ENCODE assay signal across 20 cellular contexts in genomic region chr2:20638014-20638413, GRCh38. TPM values are rescaled to one million over a fixed set of nuclear protein-coding genes. Genes with fewer than 3 reads are reported as not detected.
"Had no signal": no experiment of that assay in that cellular context is flagged by ENCODE, and none has a peak within 500 bp of the region (broad histone marks: within the 10 kb centered on the region; RNA-seq: fewer than 3 reads in every experiment).

No MANE protein-coding gene starts in this region.

- H3K27me3 ChIP-seq: body of pancreas, SJSA1, testis had no signal

- H3K9me3 ChIP-seq: body of pancreas, SJSA1, testis had no signal

- H3K27ac Mint-ChIP-seq: activated B cell treated with CpG ODN at 0.5 μM for 24 hours; activated CD8-positive, alpha-beta T cell treated with anti-CD3 and anti-CD28 coated beads for 36 hours; natural killer cell treated with Interleukin-12 subunit alpha and Interleukin-12 subunit beta and Interleukin-15 and Interleukin-18, amount 100 ng/mL, for 72 hours; T-helper 2 cell treated with Interferon-gamma antibody and Interleukin-4, amounts not matched to agents 5 μg/mL and 100 μg/mL, for 36 hours had no signal

- H3K27me3 Mint-ChIP-seq: activated B cell treated with CpG ODN at 0.5 μM for 24 hours; activated CD8-positive, alpha-beta T cell treated with anti-CD3 and anti-CD28 coated beads for 36 hours; central memory CD8-positive, alpha-beta T cell; natural killer cell treated with Interleukin-12 subunit alpha and Interleukin-12 subunit beta and Interleukin-15 and Interleukin-18, amount 100 ng/mL, for 72 hours had no signal

- ATAC-seq: activated CD8-positive, alpha-beta T cell treated with anti-CD3 and anti-CD28 coated beads for 36 hours; activated T-cell treated with anti-CD3 and anti-CD28 coated beads, Interleukin-2, amount 50 U/mL, for 4 hours; body of pancreas; left lobe of liver; natural killer cell treated with Interleukin-12 subunit alpha and Interleukin-12 subunit beta and Interleukin-15 and Interleukin-18, amount 100 ng/mL, for 72 hours; stimulated activated naive CD8-positive, alpha-beta T cell treated with anti-CD3 and anti-CD28 coated beads, Interleukin-15, Interleukin-2, amounts not matched to agents 100 U/mL and 50 U/mL, for 24 hours had no signal

- H3K27ac ChIP-seq: body of pancreas, SJSA1 had no signal

- H3K9me3 Mint-ChIP-seq: activated B cell treated with CpG ODN at 0.5 μM for 24 hours; activated CD8-positive, alpha-beta T cell treated with anti-CD3 and anti-CD28 coated beads for 36 hours; activated T-cell treated with anti-CD3 and anti-CD28 coated beads, Interleukin-2, amount 50 U/mL, for 4 hours; central memory CD8-positive, alpha-beta T cell; natural killer cell treated with Interleukin-12 subunit alpha and Interleukin-12 subunit beta and Interleukin-15 and Interleukin-18, amount 100 ng/mL, for 72 hours; T-helper 2 cell treated with Interferon-gamma antibody and Interleukin-4, amounts not matched to agents 5 μg/mL and 100 μg/mL, for 36 hours had no signal

- H3K4me3 Mint-ChIP-seq: activated B cell treated with CpG ODN at 0.5 μM for 24 hours; activated CD8-positive, alpha-beta T cell treated with anti-CD3 and anti-CD28 coated beads for 36 hours; activated T-cell treated with anti-CD3 and anti-CD28 coated beads, Interleukin-2, amount 50 U/mL, for 4 hours; central memory CD8-positive, alpha-beta T cell; natural killer cell treated with Interleukin-12 subunit alpha and Interleukin-12 subunit beta and Interleukin-15 and Interleukin-18, amount 100 ng/mL, for 72 hours; T-helper 2 cell treated with Interferon-gamma antibody and Interleukin-4, amounts not matched to agents 5 μg/mL and 100 μg/mL, for 36 hours had no signal

- H3K36me3 Mint-ChIP-seq: natural killer cell treated with Interleukin-12 subunit alpha and Interleukin-12 subunit beta and Interleukin-15 and Interleukin-18, amount 100 ng/mL, for 72 hours had no signal

- H3K4me3 ChIP-seq: body of pancreas, SJSA1, testis had no signal

- DNase-seq: activated B cell treated with CpG ODN at 0.5 μM for 24 hours; activated CD4-positive, alpha-beta T cell treated with anti-CD3 and anti-CD28 coated beads for 48 hours; activated CD8-positive, alpha-beta T cell treated with anti-CD3 and anti-CD28 coated beads for 36 hours; activated effector memory CD4-positive, alpha-beta T cell treated with Interleukin-2 at 50 U/mL for 16 hours; activated naive CD4-positive, alpha-beta T cell treated with anti-CD3 and anti-CD28 coated beads, Interleukin-2, amount 50 U/mL, for 16 hours; activated T-cell treated with anti-CD3 and anti-CD28 coated beads, Interleukin-2, amount 50 U/mL, for 4 hours; body of pancreas; effector CD8-positive, alpha-beta T cell; foreskin melanocyte; small intestine; stimulated activated CD4-positive, alpha-beta T cell treated with anti-CD3 and anti-CD28 coated beads, Interleukin-4, amount 100 ng/mL, for 24 hours; stimulated activated naive CD8-positive, alpha-beta T cell treated with anti-CD3 and anti-CD28 coated beads, Interleukin-15, Interleukin-2, amounts not matched to agents 100 U/mL and 50 U/mL, for 24 hours; SW 1271; testis had no signal

RNA-seq across cellular contexts. Expression of gene GDF7, which starts 28.9 kb away (rescaled TPM):
- total RNA-seq: activated CD8-positive, alpha-beta T cell treated with anti-CD3 and anti-CD28 coated beads for 36 hours had no signal
- polyA plus RNA-seq: fibroblast of lung had no signal
